15 cellular contexts compared by ENCODE assay signal in the genomic region with DNA sequence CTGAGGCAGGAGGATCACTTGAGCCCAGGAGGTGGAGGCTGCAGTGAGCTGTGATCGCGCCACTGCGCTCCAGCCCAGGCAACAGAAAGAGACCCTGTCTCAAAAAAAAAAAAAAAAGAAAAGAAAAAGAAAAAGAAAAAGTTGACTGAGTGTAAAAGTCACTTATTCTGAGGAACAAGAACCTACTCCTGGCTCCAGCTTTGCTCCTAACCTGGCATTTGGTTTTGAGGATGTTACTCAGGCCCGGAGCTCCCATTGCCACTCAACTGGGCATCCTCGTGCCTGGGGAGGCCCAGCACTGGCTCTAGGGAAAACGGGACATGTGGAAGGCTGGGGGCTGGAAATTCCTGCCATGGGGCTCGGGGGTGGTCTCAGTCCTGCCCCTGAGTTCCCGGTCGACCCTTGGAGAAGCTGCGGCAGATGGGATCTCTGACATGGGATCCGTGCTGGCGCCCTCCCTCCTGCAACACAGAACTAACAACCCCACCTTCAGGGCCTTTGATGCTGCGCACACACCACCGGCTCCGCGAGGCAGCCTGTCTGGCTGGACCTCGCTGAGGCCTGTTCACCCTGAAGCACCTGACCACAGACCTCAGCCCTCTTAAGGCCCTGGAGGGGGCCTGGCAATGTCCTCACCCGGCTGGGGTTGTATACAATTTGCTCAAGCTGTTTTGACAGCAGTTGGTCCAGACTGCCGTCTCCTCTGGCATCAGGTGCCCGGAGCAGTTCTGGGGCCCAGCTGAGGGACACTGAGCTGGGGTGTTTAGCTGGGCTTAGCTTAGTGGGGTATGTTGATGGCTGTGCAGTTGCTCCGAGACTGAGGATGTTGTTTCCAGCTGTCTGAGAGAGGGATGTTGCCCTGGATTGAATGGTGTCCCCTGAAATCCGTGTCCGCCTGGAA. TPM values are rescaled to one million over a fixed set of nuclear protein-coding genes. Genes with fewer than 3 reads are reported as not detected.
DNase-seq lines count a peak whose midpoint lies in the region; ATAC-seq lines count a peak whose summit lies in the region.
"Had no signal": no experiment of that assay in that cellular context is flagged by ENCODE, and none has a peak within 500 bp of the region (broad histone marks: within the 10 kb centered on the region; RNA-seq: fewer than 3 reads in every experiment).

No MANE protein-coding gene starts in this region.

- H3K9ac ChIP-seq in neuronal stem cell (ENCODE audit: low read depth, low read length, poor library complexity), result no peak overlapping the region

- H3K9me3 Mint-ChIP-seq in activated CD4-positive, alpha-beta T cell treated with anti-CD3 and anti-CD28 coated beads for 36 hours (ENCODE audit: low read depth), result peaks cover 7% of the 10 kb centered on the region
- no peaks in the 10 kb centered on the region for H3K9me3 Mint-ChIP-seq in activated naive CD8-positive, alpha-beta T cell treated with anti-CD3 and anti-CD28 coated beads, Interleukin-2, amount 10 ng/mL, durations not matched to agents 7 days and 5 days
- H3K9me3 Mint-ChIP-seq: H9 had no signal

- no peak overlapping the region for H3K4me2 ChIP-seq in neuronal stem cell (ENCODE audit: insufficient read depth, low read length, poor library complexity, severe bottlenecking)

- H3K4ac ChIP-seq in neuronal stem cell (ENCODE audit: low read length), result no peak overlapping the region

- no peak overlapping the region for H4K91ac ChIP-seq in neuronal stem cell (ENCODE audit: low read depth, low read length, poor library complexity)

- H3K14ac ChIP-seq in neuronal stem cell (ENCODE audit: low read length), result no peak overlapping the region

- POLR2A ChIA-PET in activated CD4-positive, alpha-beta T cell treated with anti-CD3 and anti-CD28 coated beads for 36 hours (lab: Charles Lee), result interaction anchor here (0.6 to 9.6 kb wide), 10 partner anchors 8 to 199 kb away, joined by 3 to 94 read pairs (median 8); a partner anchor contains a TSS
- POLR2A ChIA-PET in activated naive CD8-positive, alpha-beta T cell treated with anti-CD3 and anti-CD28 coated beads, Interleukin-2, amount 10 ng/mL, durations not matched to agents 7 days and 5 days (lab: Charles Lee), result interaction anchor here (0.7 to 9.8 kb wide), 7 partner anchors 8 to 267 kb away, joined by 3 to 222 read pairs (median 6); a partner anchor contains a TSS

- peak overlapping the region; percentile 61 for H2AFZ ChIP-seq in neuronal stem cell (ENCODE audit: low read length)

- H3K27ac Mint-ChIP-seq in activated CD4-positive, alpha-beta T cell treated with anti-CD3 and anti-CD28 coated beads for 36 hours, result peak overlapping the region; percentile 99
- H3K27ac Mint-ChIP-seq in activated naive CD8-positive, alpha-beta T cell treated with anti-CD3 and anti-CD28 coated beads, Interleukin-2, amount 10 ng/mL, durations not matched to agents 7 days and 5 days, result peak overlapping the region; percentile 65
- H3K27ac Mint-ChIP-seq: H9 had no signal

- no peaks in the 10 kb centered on the region for H3K27me3 Mint-ChIP-seq in activated CD4-positive, alpha-beta T cell treated with anti-CD3 and anti-CD28 coated beads for 36 hours
- H3K27me3 Mint-ChIP-seq in activated naive CD8-positive, alpha-beta T cell treated with anti-CD3 and anti-CD28 coated beads, Interleukin-2, amount 10 ng/mL, durations not matched to agents 7 days and 5 days, result peaks cover 7% of the 10 kb centered on the region

- peak overlapping the region; percentile 63 for H3K4me3 Mint-ChIP-seq in activated CD4-positive, alpha-beta T cell treated with anti-CD3 and anti-CD28 coated beads for 36 hours
- H3K4me3 Mint-ChIP-seq in activated naive CD8-positive, alpha-beta T cell treated with anti-CD3 and anti-CD28 coated beads, Interleukin-2, amount 10 ng/mL, durations not matched to agents 7 days and 5 days, result peak overlapping the region; percentile 37
- H3K4me3 Mint-ChIP-seq: H9 had no signal

- H3K36me3 ChIP-seq in H7 (replicated peaks; ENCODE audit: control insufficient read depth, insufficient read depth, low read length) (no peaks in the 10 kb centered on the region), neuronal stem cell (replicated peaks in 1 of 2; ENCODE audit: control insufficient read depth in 2 of 2, insufficient read depth in 2 of 2, low read length in 2 of 2) (no peaks in the 10 kb centered on the region)
- H3K36me3 ChIP-seq: gastrocnemius medialis had no signal

- CTCF ChIA-PET in activated CD4-positive, alpha-beta T cell treated with anti-CD3 and anti-CD28 coated beads for 36 hours (lab: Charles Lee), result interaction anchor here (2.4 kb wide), 2 partner anchors 8 to 16 kb away, joined by 12 to 15 read pairs; no protein-coding TSS in a partner anchor

- DNase-seq in activated CD4-positive, alpha-beta T cell treated with anti-CD3 and anti-CD28 coated beads for 36 hours, result peak; percentile 37
- DNase-seq in activated CD4-positive, alpha-beta T cell treated with anti-CD3 and anti-CD28 coated beads, Interleukin-2, amount 50 U/mL, for 4 hours, result no peak
- DNase-seq in H7 (peak; percentile 74), neuronal stem cell (ENCODE audit: low spot score) (no peak), NCI-H748 (lab: John Stamatoyannopoulos, UW; ENCODE audit: unreplicated experiment) (no peak), HuH-7.5 (ENCODE audit: low spot score) (no peak)
- peak; percentile 47 for DNase-seq in activated naive CD8-positive, alpha-beta T cell treated with anti-CD3 and anti-CD28 coated beads, Interleukin-2, amount 10 ng/mL, durations not matched to agents 7 days and 5 days
- DNase-seq: gastrocnemius medialis, H9, mesenchymal stem cell, occipital lobe, substantia nigra had no signal

- H3K27me3 ChIP-seq in H7 (ENCODE audit: control insufficient read depth, insufficient read depth, low read length) (no peaks in the 10 kb centered on the region), neuronal stem cell (ENCODE audit: control insufficient read depth in 3 of 3, insufficient read depth in 3 of 3, low read depth in 1 of 3, low read length in 3 of 3) (peaks cover 0 to 18% (median 0%) of the 10 kb centered on the region in 3 experiments)

- H3K36me3 Mint-ChIP-seq in activated CD4-positive, alpha-beta T cell treated with anti-CD3 and anti-CD28 coated beads for 36 hours (ENCODE audit: low read depth), result peaks cover 13% of the 10 kb centered on the region
- H3K36me3 Mint-ChIP-seq in activated naive CD8-positive, alpha-beta T cell treated with anti-CD3 and anti-CD28 coated beads, Interleukin-2, amount 10 ng/mL, durations not matched to agents 7 days and 5 days, result no peaks in the 10 kb centered on the region

- no peak overlapping the region for H2BK120ac ChIP-seq in neuronal stem cell (ENCODE audit: low read depth, low read length)

- peaks cover 4% of the 10 kb centered on the region for H3K79me1 ChIP-seq in neuronal stem cell (ENCODE audit: low read depth, low read length)

- peaks cover 66% of the 10 kb centered on the region for H3K4me1 Mint-ChIP-seq in activated CD4-positive, alpha-beta T cell treated with anti-CD3 and anti-CD28 coated beads for 36 hours
- peaks cover 50% of the 10 kb centered on the region for H3K4me1 Mint-ChIP-seq in activated naive CD8-positive, alpha-beta T cell treated with anti-CD3 and anti-CD28 coated beads, Interleukin-2, amount 10 ng/mL, durations not matched to agents 7 days and 5 days

- peak overlapping the region; percentile 27 for H2BK5ac ChIP-seq in neuronal stem cell (ENCODE audit: low read length)

- peak overlapping the region; percentile 29 for H2AK5ac ChIP-seq in neuronal stem cell (ENCODE audit: low read depth, low read length)

- H3K23ac ChIP-seq in neuronal stem cell (ENCODE audit: low read depth, low read length, poor library complexity), result no peak overlapping the region

- no peak overlapping the region for H2BK12ac ChIP-seq in neuronal stem cell (ENCODE audit: low read length)

- no peak overlapping the region for H3K18ac ChIP-seq in neuronal stem cell (ENCODE audit: low read length)

- no CpG with 5 or more reads among the region's 23 CpGs for whole genome bisulfite sequencing in neuronal stem cell (ENCODE audit: extremely low coverage in 2 of 2, insufficient read length in 2 of 2, insufficient replicate concordance in 1 of 2), 2 donors

- H3K4me3 ChIP-seq in H7 (ENCODE audit: insufficient read depth, low read depth, low read length) (no peak overlapping the region), neuronal stem cell (ENCODE audit: low read length in 2 of 2) (no peak overlapping the region)
- H3K4me3 ChIP-seq: gastrocnemius medialis had no signal

- H2BK15ac ChIP-seq in neuronal stem cell (ENCODE audit: low read length), result peak overlapping the region; percentile 78

- no peaks in the 10 kb centered on the region for H3K9me3 ChIP-seq in neuronal stem cell (replicated peaks in 1 of 2; ENCODE audit: control insufficient read depth in 2 of 2, insufficient read depth in 1 of 2, low read depth in 1 of 2, low read length in 2 of 2)
- H3K9me3 ChIP-seq: gastrocnemius medialis had no signal

- no peak overlapping the region for H3K27ac ChIP-seq in neuronal stem cell (replicated peaks; ENCODE audit: low read length)
- H3K27ac ChIP-seq: gastrocnemius medialis had no signal

- no peak for ATAC-seq in activated CD4-positive, alpha-beta T cell treated with anti-CD3 and anti-CD28 coated beads for 36 hours
- no peak for ATAC-seq in activated naive CD8-positive, alpha-beta T cell treated with anti-CD3 and anti-CD28 coated beads, Interleukin-2, amount 10 ng/mL, durations not matched to agents 7 days and 5 days (ENCODE audit: low read depth)
- no peak for ATAC-seq in HG03095 (IDR thresholded peaks at IDR 0.05; ENCODE audit: unreplicated experiment)
- ATAC-seq: gastrocnemius medialis had no signal

- H3K4me1 ChIP-seq in neuronal stem cell (ENCODE audit: control insufficient read depth in 2 of 2, insufficient read depth in 1 of 2, low read depth in 1 of 2, low read length in 2 of 2), result peaks cover 6 to 18% of the 10 kb centered on the region in 2 donors

- H4K8ac ChIP-seq in neuronal stem cell (ENCODE audit: low read depth, low read length), result no peak overlapping the region

- intact Hi-C loops in activated CD4-positive, alpha-beta T cell treated with anti-CD3 and anti-CD28 coated beads for 36 hours (cut with DNase I, micrococcal nuclease), result no loop called here

RNA-seq across cellular contexts. Expression of a gene that starts 12.3 kb away (rescaled TPM):
- total RNA-seq in activated CD4-positive, alpha-beta T cell treated with anti-CD3 and anti-CD28 coated beads for 36 hours, result 100 to 1,000 TPM; 614 to 725 TPM
- total RNA-seq in H7 (2014; rRNA removed; shearing (Covaris generic)), result 0.38 and 1.7 TPM in 2 replicates
- total RNA-seq in activated naive CD8-positive, alpha-beta T cell treated with anti-CD3 and anti-CD28 coated beads, Interleukin-2, amount 10 ng/mL, durations not matched to agents 7 days and 5 days, result 100 to 1,000 TPM; 286 to 320 TPM
- 1.5 TPM for polyA plus RNA-seq in neuronal stem cell (2013, experiment 1 of 2)
- polyA plus RNA-seq in neuronal stem cell (2013, experiment 2 of 2), result 1.5 TPM
- total RNA-seq: endothelial cell of umbilical vein, NCI-H460, occipital lobe had no signal
- polyA plus RNA-seq: endothelial cell of umbilical vein had no signal

RNA-seq across cellular contexts. Expression of a gene that starts 28.5 kb away (rescaled TPM):
- 10 to 100 TPM in 1 of 2 experiments, 1 to 10 TPM in 1; 9.0 to 10.9 TPM for total RNA-seq in activated CD4-positive, alpha-beta T cell treated with anti-CD3 and anti-CD28 coated beads for 36 hours
- total RNA-seq in H7 (2014; rRNA removed; shearing (Covaris generic)), result 0.44 and 0.94 TPM in 2 replicates
- total RNA-seq in activated naive CD8-positive, alpha-beta T cell treated with anti-CD3 and anti-CD28 coated beads, Interleukin-2, amount 10 ng/mL, durations not matched to agents 7 days and 5 days, result 1 to 10 TPM in 1 of 2 experiments, under 1 TPM in 1; 0.86 to 1.0 TPM
- polyA plus RNA-seq in neuronal stem cell (2013, experiment 1 of 2), result 0.39 TPM
- polyA plus RNA-seq in neuronal stem cell (2013, experiment 2 of 2), result 0.65 TPM

RNA-seq across cellular contexts. Expression of a gene that starts 31.6 kb away (rescaled TPM):
- total RNA-seq in activated CD4-positive, alpha-beta T cell treated with anti-CD3 and anti-CD28 coated beads for 36 hours, result 100 to 1,000 TPM; 118 to 182 TPM
- total RNA-seq in H7 (2014; rRNA removed; shearing (Covaris generic)), result 31.7 and 37.3 TPM in 2 replicates
- total RNA-seq in activated naive CD8-positive, alpha-beta T cell treated with anti-CD3 and anti-CD28 coated beads, Interleukin-2, amount 10 ng/mL, durations not matched to agents 7 days and 5 days, result 100 to 1,000 TPM; 135 to 140 TPM
- 70.3 TPM for polyA plus RNA-seq in neuronal stem cell (2013, experiment 1 of 2)
- polyA plus RNA-seq in neuronal stem cell (2013, experiment 2 of 2), result 72.1 TPM

RNA-seq across cellular contexts. Expression of a gene that starts 54.0 kb away (rescaled TPM):
- total RNA-seq in activated CD4-positive, alpha-beta T cell treated with anti-CD3 and anti-CD28 coated beads for 36 hours, result not detected
- total RNA-seq in H7 (2014; rRNA removed; shearing (Covaris generic)), result 1.1 and 1.9 TPM in 2 replicates
- not detected for total RNA-seq in activated naive CD8-positive, alpha-beta T cell treated with anti-CD3 and anti-CD28 coated beads, Interleukin-2, amount 10 ng/mL, durations not matched to agents 7 days and 5 days
- polyA plus RNA-seq in neuronal stem cell (2013, experiment 1 of 2), result 0.28 TPM
- 0.19 TPM for polyA plus RNA-seq in neuronal stem cell (2013, experiment 2 of 2)
- total RNA-seq: endothelial cell of umbilical vein, occipital lobe had no signal

Comparison
In these comparisons a context has a peak if more than half of its experiments do, and no peak if none do; other contexts are left out.
1. DNase-seq: peak in activated CD4-positive, alpha-beta T cell treated with anti-CD3 and anti-CD28 coated beads for 36 hours (single experiment), H7 (single experiment) and activated naive CD8-positive, alpha-beta T cell treated with anti-CD3 and anti-CD28 coated beads, Interleukin-2, amount 10 ng/mL, durations not matched to agents 7 days and 5 days (single experiment); none in activated CD4-positive, alpha-beta T cell treated with anti-CD3 and anti-CD28 coated beads, Interleukin-2, amount 50 U/mL, for 4 hours (0 of 2), neuronal stem cell (single experiment), NCI-H748 (single experiment) and HuH-7.5 (single experiment).
2. RNA of a gene that starts 12.3 kb away (total RNA-seq): 614 to 725 TPM in activated CD4-positive, alpha-beta T cell treated with anti-CD3 and anti-CD28 coated beads for 36 hours and 286 to 320 TPM in activated naive CD8-positive, alpha-beta T cell treated with anti-CD3 and anti-CD28 coated beads, Interleukin-2, amount 10 ng/mL, durations not matched to agents 7 days and 5 days; 0.38 to 1.7 TPM in H7; every median in the first group is over 100 times any median in the second.